Comparison of ENCODE assay signal across 15 cellular contexts in the genomic region with DNA sequence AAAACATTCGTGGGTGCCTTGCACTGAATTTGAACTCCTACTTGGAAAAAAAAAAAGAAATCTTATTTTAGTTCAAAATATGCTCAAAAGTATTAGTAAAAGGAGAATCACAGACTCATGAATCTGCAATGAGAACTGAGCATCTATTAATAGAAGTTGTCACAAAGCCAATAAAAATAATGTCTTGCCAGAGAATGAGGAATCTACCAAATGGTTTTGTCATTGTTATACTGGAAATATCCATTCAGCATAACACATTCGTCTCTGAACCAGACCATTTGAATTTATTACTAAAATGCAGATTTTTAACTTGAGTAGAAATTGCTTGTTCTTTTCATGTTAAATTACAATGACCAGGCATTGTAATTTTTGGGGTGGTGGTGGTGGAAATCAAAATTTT. TPM values are rescaled to one million over a fixed set of nuclear protein-coding genes. Genes with fewer than 3 reads are reported as not detected.
A peak's percentile ranks its signal among the peaks of the same experiment; 100 is the strongest.
DNase-seq lines count a peak whose midpoint lies in the region; FAIRE-seq and TF ChIP-seq lines count a peak whose summit lies in the region.
"Had no signal": no experiment of that assay in that cellular context is flagged by ENCODE, and none has a peak within 500 bp of the region (broad histone marks: within the 10 kb centered on the region; RNA-seq: fewer than 3 reads in every experiment).

No MANE protein-coding gene starts in this region.

- H4K91ac ChIP-seq in mesenchymal stem cell (ENCODE audit: low read length): no peak overlapping the region

- no peak overlapping the region for H3K23ac ChIP-seq in mesenchymal stem cell (ENCODE audit: low read length in 2 of 2)

- no peak overlapping the region for H2BK15ac ChIP-seq in mesenchymal stem cell (ENCODE audit: low read depth, poor library complexity, severe bottlenecking)

- no peak overlapping the region for H2BK5ac ChIP-seq in mesenchymal stem cell (ENCODE audit: low read depth, low read length, poor library complexity, severe bottlenecking)

- no peak overlapping the region for H3K18ac ChIP-seq in mesenchymal stem cell (ENCODE audit: low read depth in 1 of 2, low read length in 2 of 2)

- no peak overlapping the region for H4K8ac ChIP-seq in mesenchymal stem cell (ENCODE audit: low read length)

- H3K14ac ChIP-seq in mesenchymal stem cell (ENCODE audit: low read length in 2 of 2): no peak overlapping the region

- no peak overlapping the region for H3K4me3 ChIP-seq in mesenchymal stem cell (ENCODE audit: insufficient read depth in 1 of 2, low read depth in 1 of 2, low read length in 2 of 2)
- H3K4me3 ChIP-seq: GM23338 had no signal

- no CpG with 5 or more reads among the region's 2 CpGs for WGBS in mesenchymal stem cell

- H3K9ac ChIP-seq in mesenchymal stem cell (ENCODE audit: low read length): peak overlapping the region; percentile 34

- FAIRE-seq in RCC 7860 (lab: Jason Lieb, UNC): peak; percentile 76

- H2BK12ac ChIP-seq in mesenchymal stem cell (ENCODE audit: low read length in 2 of 2): peak overlapping the region in 1 of 2 experiments; percentile 41

- H3K36me3 ChIP-seq in mesenchymal stem cell (ENCODE audit: control insufficient read depth in 1 of 2, insufficient read depth in 2 of 2, low read depth in 1 of 2, low read length in 2 of 2): no peaks in the 10 kb centered on the region
- H3K36me3 ChIP-seq: WERI-Rb-1 had no signal

- no peak overlapping the region for H2BK120ac ChIP-seq in mesenchymal stem cell (ENCODE audit: low read depth, low read length)

- no peak overlapping the region for H3K4me2 ChIP-seq in mesenchymal stem cell (ENCODE audit: low read length, poor library complexity, severe bottlenecking)
- H3K4me2 ChIP-seq: GM23338 had no signal

- H3K79me1 ChIP-seq in mesenchymal stem cell (replicated peaks; ENCODE audit: low read length, poor library complexity, severe bottlenecking): no peaks in the 10 kb centered on the region

- POLR2A ChIA-PET in GM10248 (lab: Yijun Ruan, JAX): no interaction called here

- no peak overlapping the region for H2AFZ ChIP-seq in mesenchymal stem cell (ENCODE audit: low read depth, low read length)

- no peaks in the 10 kb centered on the region for H3K9me3 ChIP-seq in mesenchymal stem cell (ENCODE audit: control insufficient read depth, low read length)

- H3K27me3 ChIP-seq in mesenchymal stem cell (ENCODE audit: control insufficient read depth in 1 of 2, insufficient read depth in 1 of 2, low read length in 2 of 2): no peaks in the 10 kb centered on the region

- CTCF ChIA-PET in GM10248 (lab: Yijun Ruan, JAX): interaction anchor here (0.9 kb wide), 1 partner anchor 14 kb away, joined by 3 read pairs; no protein-coding TSS in a partner anchor

- H3K4me1 ChIP-seq in mesenchymal stem cell (ENCODE audit: control insufficient read depth, insufficient read depth, low read depth, low read length): peaks cover 3% of the 10 kb centered on the region

- TF ChIP-seq CTCF in GM10248 (IDR thresholded peaks at IDR 0.05; ENCODE audit: control extremely low read depth, extremely low read depth, low read depth, missing control alignments): no peak

- no peak overlapping the region for H2AK5ac ChIP-seq in mesenchymal stem cell (ENCODE audit: low read length, severe bottlenecking)

- in situ Hi-C loops in Caki2 (cut with HindIII; ENCODE audit: low pct_unique_long_range_greater_than_20kb, low sequenced_read_pairs): no loop called here

- H3K27ac ChIP-seq in mesenchymal stem cell (ENCODE audit: low read length, poor library complexity, severe bottlenecking): peak overlapping the region; percentile 59
- H3K27ac ChIP-seq: WERI-Rb-1 had no signal

- no peak overlapping the region for H3K4ac ChIP-seq in mesenchymal stem cell (ENCODE audit: low read depth in 1 of 2, low read length in 2 of 2)

- DNase-seq in Caki2 (ENCODE audit: low read depth) (peak; percentile 46), RCC 7860 (ENCODE audit: low spot score) (peak; percentile 49), dermis microvascular lymphatic vessel endothelial cell (ENCODE audit: low read depth in 2 of 2) (peak; percentile 83 to 87), mesenchymal stem cell (no peak), NCI-H1930 (lab: John Stamatoyannopoulos, UW) (no peak), NCI-H2227 treated with DMSO at 0.1 percent for 48 hours (lab: John Stamatoyannopoulos, UW) (no peak), GM10248 (ENCODE audit: extremely low spot score) (no peak)
- DNase-seq in activated effector memory CD4-positive, alpha-beta T cell treated with Interleukin-2 at 50 U/mL for 16 hours: no peak
- DNase-seq: head of caudate nucleus; naive thymus-derived CD8-positive, alpha-beta T cell; stimulated activated CD4-positive, alpha-beta T cell treated with anti-CD3 and anti-CD28 coated beads, Interleukin-4, amount 100 ng/mL, for 4 hours; stimulated activated naive B cell treated with anti-CD40 and anti-IgM and Interleukin-4, amounts not matched to agents 10 μg/mL and 1 μg/mL and 100 μg/mL, for 72 hours; WERI-Rb-1 had no signal

RNA-seq across cellular contexts. Expression of gene PTPRB, which starts 11.6 kb away (rescaled TPM):
- 2.8 and 3.2 TPM in 2 replicates for total RNA-seq in Caki2 (2014; rRNA removed; shearing (Covaris generic); ENCODE audit: low replicate concordance)
- 73.6 and 113 TPM in 2 replicates for total RNA-seq in dermis microvascular lymphatic vessel endothelial cell
- 0.19 TPM for polyA plus RNA-seq in mesenchymal stem cell (2013, experiment 1 of 2)
- polyA plus RNA-seq in mesenchymal stem cell (2013, experiment 2 of 2): 0.14 TPM
- total RNA-seq: naive thymus-derived CD8-positive, alpha-beta T cell had no signal
- polyA plus RNA-seq: CD14-positive monocyte; naive thymus-derived CD8-positive, alpha-beta T cell had no signal

Comparison
In these comparisons a context has a peak if more than half of its experiments do, and no peak if none do; other contexts are left out.
1. DNase-seq: peak in Caki2 (single experiment), RCC 7860 (single experiment) and dermis microvascular lymphatic vessel endothelial cell (2 of 2); none in mesenchymal stem cell (single experiment), NCI-H1930 (0 of 2), NCI-H2227 treated with DMSO at 0.1 percent for 48 hours (single experiment), activated effector memory CD4-positive, alpha-beta T cell treated with Interleukin-2 at 50 U/mL for 16 hours (single experiment) and GM10248 (single experiment).
2. RNA of gene PTPRB, which starts 11.6 kb away (total RNA-seq): 73.6 to 113 TPM in dermis microvascular lymphatic vessel endothelial cell; 2.8 to 3.2 TPM in Caki2; every median in the first group is over 10 times any median in the second.